Comparison of ENCODE assay signal across 1 cellular context in genomic region chr10:86775056-86775858, GRCh38.
A peak's percentile ranks its signal among the peaks of the same experiment; 100 is the strongest.
TF ChIP-seq lines count a peak whose summit lies in the region.

No MANE protein-coding gene starts in this region.

TF ChIP-seq in HepG2, 621 proteins besides CTCF, POLR2A, EP300 and RAD21 (continued from another document and continues in another):
- no peak for TF ChIP-seq ZBTB4 (CRISPR knock-in tag; IDR thresholded peaks at IDR 0.05; ENCODE audit: borderline replicate concordance)
- TF ChIP-seq, protein P1, sequence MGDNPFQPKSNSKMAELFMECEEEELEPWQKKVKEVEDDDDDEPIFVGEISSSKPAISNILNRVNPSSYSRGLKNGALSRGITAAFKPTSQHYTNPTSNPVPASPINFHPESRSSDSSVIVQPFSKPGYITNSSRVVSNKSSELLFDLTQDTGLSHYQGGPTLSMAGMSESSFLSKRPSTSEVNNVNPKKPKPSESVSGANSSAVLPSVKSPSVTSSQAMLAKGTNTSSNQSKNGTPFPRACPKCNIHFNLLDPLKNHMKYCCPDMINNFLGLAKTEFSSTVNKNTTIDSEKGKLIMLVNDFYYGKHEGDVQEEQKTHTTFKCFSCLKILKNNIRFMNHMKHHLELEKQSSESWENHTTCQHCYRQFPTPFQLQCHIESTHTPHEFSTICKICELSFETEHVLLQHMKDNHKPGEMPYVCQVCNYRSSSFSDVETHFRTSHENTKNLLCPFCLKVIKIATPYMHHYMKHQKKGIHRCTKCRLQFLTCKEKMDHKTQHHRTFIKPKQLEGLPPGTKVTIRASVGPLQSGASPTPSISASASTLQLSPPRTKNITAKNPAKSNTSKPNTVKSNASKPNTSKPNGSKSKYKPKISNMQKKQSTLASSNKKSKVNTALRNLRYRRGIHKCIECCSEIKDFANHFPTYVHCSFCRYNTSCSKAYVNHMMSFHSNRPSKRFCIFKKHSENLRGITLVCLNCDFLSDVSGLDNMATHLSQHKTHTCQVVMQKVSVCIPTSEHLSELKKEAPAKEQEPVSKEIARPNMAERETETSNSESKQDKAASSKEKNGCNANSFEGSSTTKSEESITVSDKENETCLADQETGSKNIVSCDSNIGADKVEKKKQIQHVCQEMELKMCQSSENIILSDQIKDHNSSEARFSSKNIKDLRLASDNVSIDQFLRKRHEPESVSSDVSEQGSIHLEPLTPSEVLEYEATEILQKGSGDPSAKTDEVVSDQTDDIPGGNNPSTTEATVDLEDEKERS (CRISPR knock-in tag; IDR thresholded peaks at IDR 0.05), result no peak
- TF ChIP-seq ZNF264 (CRISPR knock-in tag; IDR thresholded peaks at IDR 0.05), result no peak
- TF ChIP-seq, protein P2, sequence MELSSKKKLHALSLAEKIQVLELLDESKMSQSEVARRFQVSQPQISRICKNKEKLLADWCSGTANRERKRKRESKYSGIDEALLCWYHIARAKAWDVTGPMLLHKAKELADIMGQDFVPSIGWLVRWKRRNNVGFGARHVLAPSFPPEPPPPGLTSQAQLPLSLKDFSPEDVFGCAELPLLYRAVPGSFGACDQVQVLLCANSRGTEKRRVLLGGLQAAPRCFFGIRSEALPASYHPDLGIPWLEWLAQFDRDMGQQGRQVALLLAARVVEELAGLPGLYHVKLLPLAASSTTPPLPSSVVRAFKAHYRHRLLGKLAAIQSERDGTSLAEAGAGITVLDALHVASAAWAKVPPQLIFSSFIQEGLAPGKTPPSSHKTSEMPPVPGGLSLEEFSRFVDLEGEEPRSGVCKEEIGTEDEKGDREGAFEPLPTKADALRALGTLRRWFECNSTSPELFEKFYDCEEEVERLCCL (CRISPR knock-in tag; IDR thresholded peaks at IDR 0.05; ENCODE audit: borderline replicate concordance), result no peak
- TF ChIP-seq, protein P3, sequence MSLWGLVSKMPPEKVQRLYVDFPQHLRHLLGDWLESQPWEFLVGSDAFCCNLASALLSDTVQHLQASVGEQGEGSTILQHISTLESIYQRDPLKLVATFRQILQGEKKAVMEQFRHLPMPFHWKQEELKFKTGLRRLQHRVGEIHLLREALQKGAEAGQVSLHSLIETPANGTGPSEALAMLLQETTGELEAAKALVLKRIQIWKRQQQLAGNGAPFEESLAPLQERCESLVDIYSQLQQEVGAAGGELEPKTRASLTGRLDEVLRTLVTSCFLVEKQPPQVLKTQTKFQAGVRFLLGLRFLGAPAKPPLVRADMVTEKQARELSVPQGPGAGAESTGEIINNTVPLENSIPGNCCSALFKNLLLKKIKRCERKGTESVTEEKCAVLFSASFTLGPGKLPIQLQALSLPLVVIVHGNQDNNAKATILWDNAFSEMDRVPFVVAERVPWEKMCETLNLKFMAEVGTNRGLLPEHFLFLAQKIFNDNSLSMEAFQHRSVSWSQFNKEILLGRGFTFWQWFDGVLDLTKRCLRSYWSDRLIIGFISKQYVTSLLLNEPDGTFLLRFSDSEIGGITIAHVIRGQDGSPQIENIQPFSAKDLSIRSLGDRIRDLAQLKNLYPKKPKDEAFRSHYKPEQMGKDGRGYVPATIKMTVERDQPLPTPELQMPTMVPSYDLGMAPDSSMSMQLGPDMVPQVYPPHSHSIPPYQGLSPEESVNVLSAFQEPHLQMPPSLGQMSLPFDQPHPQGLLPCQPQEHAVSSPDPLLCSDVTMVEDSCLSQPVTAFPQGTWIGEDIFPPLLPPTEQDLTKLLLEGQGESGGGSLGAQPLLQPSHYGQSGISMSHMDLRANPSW (CRISPR knock-in tag; IDR thresholded peaks at IDR 0.05; ENCODE audit: borderline replicate concordance), result peak; percentile 74; the same call in 1 of the 2 replicates
- TF ChIP-seq, protein P4, sequence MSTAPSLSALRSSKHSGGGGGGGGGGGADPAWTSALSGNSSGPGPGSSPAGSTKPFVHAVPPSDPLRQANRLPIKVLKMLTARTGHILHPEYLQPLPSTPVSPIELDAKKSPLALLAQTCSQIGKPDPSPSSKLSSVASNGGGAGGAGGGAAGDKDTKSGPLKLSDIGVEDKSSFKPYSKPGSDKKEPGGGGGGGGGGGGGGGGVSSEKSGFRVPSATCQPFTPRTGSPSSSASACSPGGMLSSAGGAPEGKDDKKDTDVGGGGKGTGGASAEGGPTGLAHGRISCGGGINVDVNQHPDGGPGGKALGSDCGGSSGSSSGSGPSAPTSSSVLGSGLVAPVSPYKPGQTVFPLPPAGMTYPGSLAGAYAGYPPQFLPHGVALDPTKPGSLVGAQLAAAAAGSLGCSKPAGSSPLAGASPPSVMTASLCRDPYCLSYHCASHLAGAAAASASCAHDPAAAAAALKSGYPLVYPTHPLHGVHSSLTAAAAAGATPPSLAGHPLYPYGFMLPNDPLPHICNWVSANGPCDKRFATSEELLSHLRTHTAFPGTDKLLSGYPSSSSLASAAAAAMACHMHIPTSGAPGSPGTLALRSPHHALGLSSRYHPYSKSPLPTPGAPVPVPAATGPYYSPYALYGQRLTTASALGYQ (CRISPR knock-in tag; IDR thresholded peaks at IDR 0.05), result peak; percentile 95
- TF ChIP-seq, protein P5, sequence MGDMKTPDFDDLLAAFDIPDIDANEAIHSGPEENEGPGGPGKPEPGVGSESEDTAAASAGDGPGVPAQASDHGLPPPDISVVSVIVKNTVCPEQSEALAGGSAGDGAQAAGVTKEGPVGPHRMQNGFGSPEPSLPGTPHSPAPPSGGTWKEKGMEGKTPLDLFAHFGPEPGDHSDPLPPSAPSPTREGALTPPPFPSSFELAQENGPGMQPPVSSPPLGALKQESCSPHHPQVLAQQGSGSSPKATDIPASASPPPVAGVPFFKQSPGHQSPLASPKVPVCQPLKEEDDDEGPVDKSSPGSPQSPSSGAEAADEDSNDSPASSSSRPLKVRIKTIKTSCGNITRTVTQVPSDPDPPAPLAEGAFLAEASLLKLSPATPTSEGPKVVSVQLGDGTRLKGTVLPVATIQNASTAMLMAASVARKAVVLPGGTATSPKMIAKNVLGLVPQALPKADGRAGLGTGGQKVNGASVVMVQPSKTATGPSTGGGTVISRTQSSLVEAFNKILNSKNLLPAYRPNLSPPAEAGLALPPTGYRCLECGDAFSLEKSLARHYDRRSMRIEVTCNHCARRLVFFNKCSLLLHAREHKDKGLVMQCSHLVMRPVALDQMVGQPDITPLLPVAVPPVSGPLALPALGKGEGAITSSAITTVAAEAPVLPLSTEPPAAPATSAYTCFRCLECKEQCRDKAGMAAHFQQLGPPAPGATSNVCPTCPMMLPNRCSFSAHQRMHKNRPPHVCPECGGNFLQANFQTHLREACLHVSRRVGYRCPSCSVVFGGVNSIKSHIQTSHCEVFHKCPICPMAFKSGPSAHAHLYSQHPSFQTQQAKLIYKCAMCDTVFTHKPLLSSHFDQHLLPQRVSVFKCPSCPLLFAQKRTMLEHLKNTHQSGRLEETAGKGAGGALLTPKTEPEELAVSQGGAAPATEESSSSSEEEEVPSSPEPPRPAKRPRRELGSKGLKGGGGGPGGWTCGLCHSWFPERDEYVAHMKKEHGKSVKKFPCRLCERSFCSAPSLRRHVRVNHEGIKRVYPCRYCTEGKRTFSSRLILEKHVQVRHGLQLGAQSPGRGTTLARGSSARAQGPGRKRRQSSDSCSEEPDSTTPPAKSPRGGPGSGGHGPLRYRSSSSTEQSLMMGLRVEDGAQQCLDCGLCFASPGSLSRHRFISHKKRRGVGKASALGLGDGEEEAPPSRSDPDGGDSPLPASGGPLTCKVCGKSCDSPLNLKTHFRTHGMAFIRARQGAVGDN (CRISPR knock-in tag; IDR thresholded peaks at IDR 0.05), result no peak
- TF ChIP-seq NR1H2 (CRISPR knock-in tag; IDR thresholded peaks at IDR 0.05; ENCODE audit: borderline replicate concordance, low read depth), result no peak
- TF ChIP-seq TAF15 (IDR thresholded peaks at IDR 0.05; ENCODE audit: low read depth, low read length, poor library complexity, severe bottlenecking), result no peak
- TF ChIP-seq HNF1B (CRISPR knock-in tag; IDR thresholded peaks at IDR 0.05), result no peak
- TF ChIP-seq, protein P6, sequence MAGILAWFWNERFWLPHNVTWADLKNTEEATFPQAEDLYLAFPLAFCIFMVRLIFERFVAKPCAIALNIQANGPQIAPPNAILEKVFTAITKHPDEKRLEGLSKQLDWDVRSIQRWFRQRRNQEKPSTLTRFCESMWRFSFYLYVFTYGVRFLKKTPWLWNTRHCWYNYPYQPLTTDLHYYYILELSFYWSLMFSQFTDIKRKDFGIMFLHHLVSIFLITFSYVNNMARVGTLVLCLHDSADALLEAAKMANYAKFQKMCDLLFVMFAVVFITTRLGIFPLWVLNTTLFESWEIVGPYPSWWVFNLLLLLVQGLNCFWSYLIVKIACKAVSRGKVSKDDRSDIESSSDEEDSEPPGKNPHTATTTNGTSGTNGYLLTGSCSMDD (CRISPR knock-in tag; IDR thresholded peaks at IDR 0.05), result no peak
- no peak for TF ChIP-seq SNAI1 (CRISPR knock-in tag; IDR thresholded peaks at IDR 0.05; ENCODE audit: borderline replicate concordance)
- TF ChIP-seq ZNF468 (CRISPR knock-in tag; IDR thresholded peaks at IDR 0.05), result no peak
- TF ChIP-seq FOXP4 (CRISPR knock-in tag; IDR thresholded peaks at IDR 0.05), result peak; percentile 95
- TF ChIP-seq ARNT (IDR thresholded peaks at IDR 0.05), result no peak
- TF ChIP-seq DZIP1 (CRISPR knock-in tag; IDR thresholded peaks at IDR 0.05), result no peak
- TF ChIP-seq CSRNP1 (CRISPR knock-in tag; IDR thresholded peaks at IDR 0.05), result no peak
- no peak for TF ChIP-seq RBM39 (IDR thresholded peaks at IDR 0.05; ENCODE audit: low read depth, low read length, poor library complexity, severe bottlenecking)
- TF ChIP-seq SRSF1 (optimal IDR thresholded peaks at IDR 0.05; ENCODE audit: low read depth, low read length), result no peak
- no peak for TF ChIP-seq SETDB1 (CRISPR knock-in tag; IDR thresholded peaks at IDR 0.05; ENCODE audit: borderline replicate concordance)
- no peak for TF ChIP-seq KLF15 (CRISPR knock-in tag; IDR thresholded peaks at IDR 0.05; ENCODE audit: borderline replicate concordance)
- TF ChIP-seq KDM2A (CRISPR knock-in tag; IDR thresholded peaks at IDR 0.05; ENCODE audit: borderline replicate concordance, low read depth), result no peak
